Comparison of ENCODE assay signal across 9 cellular contexts in genomic region chr1:16903054-16903453, GRCh38. TPM values are rescaled to one million over a fixed set of nuclear protein-coding genes. Genes with fewer than 3 reads are reported as not detected.
DNase-seq lines count a peak whose midpoint lies in the region; ATAC-seq and TF ChIP-seq lines count a peak whose summit lies in the region.
"Had no signal": no experiment of that assay in that cellular context is flagged by ENCODE, and none has a peak within 500 bp of the region (broad histone marks: within the 10 kb centered on the region; RNA-seq: fewer than 3 reads in every experiment).

No MANE protein-coding gene starts in this region.

- DNase-seq in caudate nucleus (lab: John Stamatoyannopoulos, UW) (no peak), CD14-positive monocyte (ENCODE audit: low spot score) (no peak), activated gamma-delta T cell treated with Interleukin-2 at 50 U/mL for 16 hours (no peak), NCI-H2029 treated with DMSO at 0.1 percent for 48 hours (lab: John Stamatoyannopoulos, UW) (no peak)
- DNase-seq: activated naive CD4-positive, alpha-beta T cell treated with anti-CD3 and anti-CD28 coated beads, Interleukin-2, amount 50 U/mL, for 16 hours had no signal

- H3K27me3 ChIP-seq in DOHH2 (ENCODE audit: control insufficient read depth, low read length) (no peaks in the 10 kb centered on the region), Loucy (ENCODE audit: insufficient read depth, low read length, poor library complexity, severe bottlenecking) (no peaks in the 10 kb centered on the region), neutrophil (no peaks in the 10 kb centered on the region)

- H3K27me3 Mint-ChIP-seq in CD14-positive monocyte (ENCODE audit: low read depth in 3 of 3): peaks cover 0 to 3% (median 2%) of the 10 kb centered on the region in 3 donors
- no peaks in the 10 kb centered on the region for H3K27me3 Mint-ChIP-seq in activated T-helper 17 cell treated with anti-CD3 and anti-CD28 coated beads, Interleukin-2, amount 50 U/mL, for 72 hours

- H3K9me2 ChIP-seq in DOHH2 (replicated peaks; ENCODE audit: control insufficient read depth, low read length) (no peaks in the 10 kb centered on the region), Loucy (replicated peaks; ENCODE audit: low read depth, low read length) (no peaks in the 10 kb centered on the region)

- peak overlapping the region; percentile 92 for H3K9ac ChIP-seq in Loucy (ENCODE audit: low read depth, low read length, poor library complexity, severe bottlenecking)

- H3K4me2 ChIP-seq in DOHH2 (ENCODE audit: low read length): peak overlapping the region; percentile 98
- peak overlapping the region; percentile 91 for H3K4me2 ChIP-seq in Loucy (ENCODE audit: low read depth, low read length, poor library complexity, severe bottlenecking)

- ATAC-seq in activated T-helper 17 cell treated with anti-CD3 and anti-CD28 coated beads, Interleukin-2, amount 50 U/mL, for 72 hours (replicated peaks): no peak

- H3K36me3 ChIP-seq in DOHH2 (ENCODE audit: control insufficient read depth, low read length) (no peaks in the 10 kb centered on the region; the same call in 1 of the 2 replicates), Loucy (ENCODE audit: insufficient read depth, low read length) (no peaks in the 10 kb centered on the region), neutrophil (no peaks in the 10 kb centered on the region)

- H3K4me1 Mint-ChIP-seq in CD14-positive monocyte: peaks cover 22% of the 10 kb centered on the region
- H3K4me1 Mint-ChIP-seq in activated T-helper 17 cell treated with anti-CD3 and anti-CD28 coated beads, Interleukin-2, amount 50 U/mL, for 72 hours: peaks cover 25% of the 10 kb centered on the region

- H3K79me2 ChIP-seq in DOHH2 (ENCODE audit: control insufficient read depth, low read length) (no peaks in the 10 kb centered on the region), Loucy (ENCODE audit: insufficient read depth, low read length) (no peaks in the 10 kb centered on the region)

- H3K4me1 ChIP-seq in DOHH2 (ENCODE audit: control insufficient read depth, low read length) (peaks cover 72% of the 10 kb centered on the region), Loucy (ENCODE audit: insufficient read depth, low read length, poor library complexity, severe bottlenecking) (peaks cover 53% of the 10 kb centered on the region), neutrophil (ENCODE audit: control insufficient read depth in 1 of 2, insufficient read depth in 1 of 2, low read depth in 1 of 2, low read length in 1 of 2) (peaks cover 34 to 36% of the 10 kb centered on the region in 2 experiments)

- TF ChIP-seq CTCF in DOHH2 (IDR thresholded peaks at IDR 0.05; ENCODE audit: low read depth, low read length, poor library complexity, severe bottlenecking): peak; percentile 26
- TF ChIP-seq CTCF in Loucy (conservative IDR thresholded peaks at IDR 0.05; ENCODE audit: low read length): peak; percentile 35
- no peak for TF ChIP-seq CTCF in neutrophil (IDR thresholded peaks at IDR 0.05)
- no peak for TF ChIP-seq CTCF in CD14-positive monocyte (IDR thresholded peaks at IDR 0.05)

- no peaks in the 10 kb centered on the region for H3K9me3 ChIP-seq in DOHH2 (ENCODE audit: control insufficient read depth, insufficient read depth, low read length)
- H3K9me3 ChIP-seq in Loucy (ENCODE audit: insufficient read depth, low read depth, low read length): no peaks in the 10 kb centered on the region
- no peaks in the 10 kb centered on the region for H3K9me3 ChIP-seq in neutrophil

- H3K27ac ChIP-seq in DOHH2 (ENCODE audit: low read depth, low read length) (peak overlapping the region; percentile 93), caudate nucleus (ENCODE audit: low read depth, low read length) (peak overlapping the region; percentile 100), neutrophil (peak overlapping the region; percentile 92)

- H3K27ac Mint-ChIP-seq in CD14-positive monocyte: no peak overlapping the region
- H3K27ac Mint-ChIP-seq in activated T-helper 17 cell treated with anti-CD3 and anti-CD28 coated beads, Interleukin-2, amount 50 U/mL, for 72 hours: no peak overlapping the region

- peaks cover 0 to 3% (median 0%) of the 10 kb centered on the region in 7 donors for H3K9me3 Mint-ChIP-seq in CD14-positive monocyte
- H3K9me3 Mint-ChIP-seq in activated T-helper 17 cell treated with anti-CD3 and anti-CD28 coated beads, Interleukin-2, amount 50 U/mL, for 72 hours: no peaks in the 10 kb centered on the region

- H2AFZ ChIP-seq in Loucy (ENCODE audit: low read length): peak overlapping the region; percentile 74; the same call in 1 of the 2 replicates

- no peaks in the 10 kb centered on the region for H3K36me3 Mint-ChIP-seq in CD14-positive monocyte
- H3K36me3 Mint-ChIP-seq in activated T-helper 17 cell treated with anti-CD3 and anti-CD28 coated beads, Interleukin-2, amount 50 U/mL, for 72 hours (ENCODE audit: low read depth): peaks cover 6% of the 10 kb centered on the region

- intact Hi-C loops in CD14-positive monocyte (cut with micrococcal nuclease): loop anchor here in 1 of 2 donors (10.0 kb wide), 1 partner anchor 258 kb away; no protein-coding TSS in a partner anchor

- H3F3A ChIP-seq in DOHH2 (ENCODE audit: control insufficient read depth, insufficient read depth): peaks cover 38% of the 10 kb centered on the region
- peaks cover 23% of the 10 kb centered on the region for H3F3A ChIP-seq in Loucy (ENCODE audit: low read depth)

- peak overlapping the region; percentile 77 for H3K4me3 ChIP-seq in DOHH2 (ENCODE audit: low read length)
- H3K4me3 ChIP-seq in Loucy (ENCODE audit: low read length, poor library complexity, severe bottlenecking): peak overlapping the region; percentile 79
- no peak overlapping the region for H3K4me3 ChIP-seq in neutrophil (ENCODE audit: low read depth in 1 of 2, low read length in 1 of 2)

- no peak overlapping the region for H3K4me3 Mint-ChIP-seq in CD14-positive monocyte
- no peak overlapping the region for H3K4me3 Mint-ChIP-seq in activated T-helper 17 cell treated with anti-CD3 and anti-CD28 coated beads, Interleukin-2, amount 50 U/mL, for 72 hours

- H4K20me1 ChIP-seq in DOHH2 (ENCODE audit: control insufficient read depth, insufficient read depth, low read depth, low read length): no peaks in the 10 kb centered on the region
- H4K20me1 ChIP-seq in Loucy (ENCODE audit: insufficient read depth, low read length, poor library complexity, severe bottlenecking): no peaks in the 10 kb centered on the region

RNA-seq across cellular contexts. Expression of gene RNU1-2, which starts 7.3 kb away (rescaled TPM):
- not detected for polyA plus RNA-seq in CD14-positive monocyte
- 1,000 to 10,000 TPM; 1,202 to 2,371 TPM for total RNA-seq in activated T-helper 17 cell treated with anti-CD3 and anti-CD28 coated beads, Interleukin-2, amount 50 U/mL, for 72 hours

RNA-seq across cellular contexts. Expression of gene CROCC, which starts 18.7 kb away (rescaled TPM):
- polyA plus RNA-seq in CD14-positive monocyte: under 1 TPM; 0.21 to 0.69 TPM
- 10 to 100 TPM; 21.2 to 24.5 TPM for total RNA-seq in activated T-helper 17 cell treated with anti-CD3 and anti-CD28 coated beads, Interleukin-2, amount 50 U/mL, for 72 hours

Comparison
In these comparisons a context has a peak if more than half of its experiments do, and no peak if none do; other contexts are left out.
1. H3K4me3 ChIP-seq: peak in DOHH2 (single experiment) and Loucy (single experiment); none in neutrophil (0 of 2).
2. CTCF ChIP-seq: peak in DOHH2 (single experiment) and Loucy (single experiment); none in neutrophil (single experiment) and CD14-positive monocyte (single experiment).
3. Peak in every context shown above with its lines, with median percentiles within 50 percentile points of each other: H3K27ac ChIP-seq.